Comparison of ENCODE assay signal across 24 cellular contexts in the genomic region with DNA sequence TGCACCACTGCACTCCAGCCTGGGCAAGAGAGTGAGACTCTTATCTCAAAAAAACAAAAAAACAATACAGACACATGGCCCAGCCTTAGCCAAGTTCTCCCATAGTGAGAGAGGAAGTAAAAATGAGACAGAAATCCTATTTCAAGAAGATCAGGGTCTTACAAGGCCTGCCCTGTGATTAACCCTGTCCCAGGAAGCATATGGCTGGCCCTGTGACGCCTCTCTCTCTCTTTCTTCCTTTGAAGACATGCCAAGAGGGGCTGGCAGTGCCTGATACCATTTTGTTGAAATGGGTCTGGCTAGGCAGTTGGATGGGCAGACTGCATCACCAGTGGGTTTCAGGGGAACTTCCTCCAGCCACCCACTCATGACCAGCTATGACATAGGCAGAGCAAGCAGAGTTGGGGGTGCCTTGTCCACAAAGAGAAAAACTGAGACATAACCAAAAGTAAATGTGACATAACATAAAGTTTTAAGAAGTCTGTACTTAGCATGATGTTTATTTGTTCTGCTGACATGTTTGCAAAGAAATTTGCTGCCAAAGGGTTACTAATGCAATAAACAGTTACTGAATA. TPM values are rescaled to one million over a fixed set of nuclear protein-coding genes. Genes with fewer than 3 reads are reported as not detected.
DNase-seq lines count a peak whose midpoint lies in the region; ATAC-seq and TF ChIP-seq lines count a peak whose summit lies in the region.
"Had no signal": no experiment of that assay in that cellular context is flagged by ENCODE, and none has a peak within 500 bp of the region (broad histone marks: within the 10 kb centered on the region; RNA-seq: fewer than 3 reads in every experiment).

No MANE protein-coding gene starts in this region.

- no peak overlapping the region for H3K4me3 ChIP-seq in heart right ventricle
- no peak overlapping the region for H3K4me3 ChIP-seq in foreskin fibroblast (ENCODE audit: low read depth in 1 of 2, low read length in 2 of 2)
- H3K4me3 ChIP-seq: colonic mucosa, HAP-1, left lung had no signal

- no peaks in the 10 kb centered on the region for H3K9me3 Mint-ChIP-seq in mesothelial cell of epicardium
- H3K9me3 Mint-ChIP-seq: activated naive CD4-positive, alpha-beta T cell treated with anti-CD3 and anti-CD28 coated beads for 36 hours; activated T-cell treated with anti-CD3 and anti-CD28 coated beads, Interleukin-2, amount 50 U/mL, for 24 hours; stimulated activated naive CD8-positive, alpha-beta T cell treated with anti-CD3 and anti-CD28 coated beads, Interleukin-15, Interleukin-2, amounts not matched to agents 100 ng/mL and 50 ng/mL, for 24 hours had no signal

- peaks cover 0 to 4% (median 0%) of the 10 kb centered on the region in 9 donors for H3K36me3 ChIP-seq in heart right ventricle
- H3K36me3 ChIP-seq: colonic mucosa, HAP-1, left lung had no signal

- H3K4me1 ChIP-seq in heart right ventricle, result no peaks in the 10 kb centered on the region
- H3K4me1 ChIP-seq: colonic mucosa, HAP-1, left lung had no signal

- H3K4me1 Mint-ChIP-seq in mesothelial cell of epicardium, result no peaks in the 10 kb centered on the region
- H3K4me1 Mint-ChIP-seq: B cell, IgD-negative memory B cell had no signal

- H3K27me3 Mint-ChIP-seq in mesothelial cell of epicardium (ENCODE audit: low read depth), result no peaks in the 10 kb centered on the region
- H3K27me3 Mint-ChIP-seq: activated T-cell treated with anti-CD3 and anti-CD28 coated beads, Interleukin-2, amount 50 U/mL, for 24 hours; stimulated activated naive CD8-positive, alpha-beta T cell treated with anti-CD3 and anti-CD28 coated beads, Interleukin-15, Interleukin-2, amounts not matched to agents 100 ng/mL and 50 ng/mL, for 24 hours had no signal

- peaks cover 0 to 4% (median 0%) of the 10 kb centered on the region in 7 donors for H3K27me3 ChIP-seq in heart right ventricle
- H3K27me3 ChIP-seq: colonic mucosa, left lung had no signal

- DNase-seq in cardiac septum (ENCODE audit: low spot score) (peak; percentile 50), heart right ventricle (no peak), NCI-H82 (lab: John Stamatoyannopoulos, UW) (peak; percentile 52), foreskin fibroblast (peak; percentile 7 to 29), NOMO-1 (lab: John Stamatoyannopoulos, UW; ENCODE audit: unreplicated experiment in 2 of 2) (no peak), sciatic nerve (ENCODE audit: low spot score) (no peak), mesothelial cell of epicardium (ENCODE audit: low spot score in 2 of 2, unreplicated experiment in 2 of 2) (no peak)
- no peak for DNase-seq in activated naive CD4-positive, alpha-beta T cell (lab: John Stamatoyannopoulos, UW)
- DNase-seq: activated CD8-positive, alpha-beta memory T cell treated with anti-CD3 and anti-CD28 coated beads for 24 hours; activated naive CD4-positive, alpha-beta T cell treated with anti-CD3 and anti-CD28 coated beads for 36 hours; activated T-cell treated with anti-CD3 and anti-CD28 coated beads, Interleukin-2, amount 50 U/mL, for 24 hours; colonic mucosa; DND-41; left lung; mesenchymal stem cell; NCI-H146; NCI-H446; NCI-H774; RPMI8226; T-helper 1 cell had no signal

- H3K4me3 Mint-ChIP-seq in mesothelial cell of epicardium, result no peak overlapping the region
- H3K4me3 Mint-ChIP-seq: activated naive CD4-positive, alpha-beta T cell treated with anti-CD3 and anti-CD28 coated beads for 36 hours; activated T-cell treated with anti-CD3 and anti-CD28 coated beads, Interleukin-2, amount 50 U/mL, for 24 hours; B cell; IgD-negative memory B cell; stimulated activated naive CD8-positive, alpha-beta T cell treated with anti-CD3 and anti-CD28 coated beads, Interleukin-15, Interleukin-2, amounts not matched to agents 100 ng/mL and 50 ng/mL, for 24 hours had no signal

- WGBS in heart right ventricle, 2 donors, result 58 to 71% methylated on average over 1 of the region's 1 CpG

- no peak overlapping the region for H3K27ac ChIP-seq in heart right ventricle
- H3K27ac ChIP-seq: colonic mucosa, left lung had no signal

- no peak for TF ChIP-seq CTCF in heart right ventricle (IDR thresholded peaks at IDR 0.05)
- TF ChIP-seq CTCF in foreskin fibroblast (IDR thresholded peaks at IDR 0.05; ENCODE audit: low read depth, low read length), result no peak
- no peak for TF ChIP-seq CTCF in mesothelial cell of epicardium (IDR thresholded peaks at IDR 0.05; ENCODE audit: unreplicated experiment)

- no peaks in the 10 kb centered on the region for H3K9me3 ChIP-seq in heart right ventricle
- H3K9me3 ChIP-seq: colonic mucosa, HAP-1, left lung had no signal

- ATAC-seq in heart right ventricle (no peak), sciatic nerve (no peak)
- ATAC-seq: left lung had no signal

- intact Hi-C loops in cardiac septum (cut with DNase I), result no loop called here
- intact Hi-C loops in heart right ventricle (cut with DNase I), result no loop called here
- intact Hi-C loops in sciatic nerve (cut with DNase I), result no loop called here

- H3K27ac Mint-ChIP-seq in mesothelial cell of epicardium, result no peak overlapping the region
- H3K27ac Mint-ChIP-seq: activated naive CD4-positive, alpha-beta T cell treated with anti-CD3 and anti-CD28 coated beads for 36 hours; activated T-cell treated with anti-CD3 and anti-CD28 coated beads, Interleukin-2, amount 50 U/mL, for 24 hours; B cell; IgD-negative memory B cell; stimulated activated naive CD8-positive, alpha-beta T cell treated with anti-CD3 and anti-CD28 coated beads, Interleukin-15, Interleukin-2, amounts not matched to agents 100 ng/mL and 50 ng/mL, for 24 hours had no signal

- H3K36me3 Mint-ChIP-seq in mesothelial cell of epicardium, result peaks cover 3% of the 10 kb centered on the region

RNA-seq across cellular contexts. Expression of a gene that starts 31.4 kb away (rescaled TPM):
- 77.6 TPM for total RNA-seq in cardiac septum
- total RNA-seq in heart right ventricle, result 10 to 100 TPM; 33.8 to 82.3 (median 45.1) TPM
- polyA plus RNA-seq in heart right ventricle, result 100 to 1,000 TPM in 1 of 2 donors, 10 to 100 TPM in 1; 19.1 to 150 TPM
- 60.8 TPM for total RNA-seq in sciatic nerve
- 99.7 to 112 TPM (median 100 TPM) in 3 replicates for total RNA-seq in mesothelial cell of epicardium

RNA-seq across cellular contexts. Expression of a gene that starts 37.4 kb away (rescaled TPM):
- 18.1 TPM for total RNA-seq in cardiac septum
- total RNA-seq in heart right ventricle, result 10 to 100 TPM; 11.3 to 17.1 (median 13.7) TPM
- 10 to 100 TPM in 1 of 2 donors, 1 to 10 TPM in 1; 3.6 to 10.4 TPM for polyA plus RNA-seq in heart right ventricle
- 21.5 TPM for total RNA-seq in sciatic nerve
- 68.3 to 68.8 TPM (median 68.7 TPM) in 3 replicates for total RNA-seq in mesothelial cell of epicardium

Comparison
In these comparisons a context has a peak if more than half of its experiments do, and no peak if none do; other contexts are left out.
1. DNase-seq: peak in cardiac septum (single experiment), NCI-H82 (single experiment) and foreskin fibroblast (2 of 2); none in heart right ventricle (0 of 2), NOMO-1 (0 of 2), sciatic nerve (single experiment), activated naive CD4-positive, alpha-beta T cell (0 of 4) and mesothelial cell of epicardium (0 of 2).